12 cellular contexts compared by ENCODE assay signal in the genomic region with DNA sequence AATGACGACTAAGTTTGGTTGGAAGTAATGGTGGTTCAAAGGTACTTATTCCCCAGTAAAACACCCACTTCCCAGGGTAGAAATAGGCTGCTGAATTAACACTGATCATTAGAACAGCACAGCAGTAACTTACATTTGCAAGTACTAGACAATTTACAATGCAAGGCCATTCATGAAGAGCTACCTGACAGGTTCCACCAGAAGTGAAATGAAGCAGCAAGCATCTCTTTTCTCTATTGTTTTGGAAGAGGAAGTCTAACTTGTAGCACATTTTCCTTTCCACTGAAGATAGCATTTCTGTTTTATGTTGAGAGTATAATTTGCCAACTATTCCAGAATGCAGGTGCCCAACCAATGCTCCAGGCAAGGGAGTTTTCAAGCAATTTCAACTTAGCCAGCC.
"Had no signal": no experiment of that assay in that cellular context is flagged by ENCODE, and none has a peak within 500 bp of the region (broad histone marks: within the 10 kb centered on the region; RNA-seq: fewer than 3 reads in every experiment).

No MANE protein-coding gene starts in this region.

- H3K27ac Mint-ChIP-seq: activated naive CD8-positive, alpha-beta T cell treated with anti-CD3 and anti-CD28 coated beads, Interleukin-2, amount 10 ng/mL, durations not matched to agents 7 days and 5 days; activated T-helper 1 cell treated with anti-CD3 and anti-CD28 coated beads, Interleukin-12 subunit alpha, Interleukin-12 subunit beta, Interleukin-2, Interleukin-4 antibody, amounts not matched to agents 30 ng/mL and 10 ng/mL and 1 ng/mL, durations not matched to agents 14 hours and 24 hours and 36 hours; dendritic cell treated with granulocyte-macrophage colony-stimulating factor and Interleukin-4, amounts not matched to agents 40 ng/mL and 50 ng/mL, for 4 days; stimulated activated naive CD8-positive, alpha-beta T cell treated with anti-CD3 and anti-CD28 coated beads, Interleukin-15, Interleukin-2, amounts not matched to agents 100 ng/mL and 50 ng/mL, for 24 hours had no signal

- H3K4me1 Mint-ChIP-seq: activated naive CD8-positive, alpha-beta T cell treated with anti-CD3 and anti-CD28 coated beads, Interleukin-2, amount 10 ng/mL, durations not matched to agents 7 days and 5 days had no signal

- ATAC-seq: foreskin keratinocyte, psoas muscle, right lobe of liver, upper lobe of right lung had no signal

- H3K4me3 ChIP-seq: psoas muscle, right lobe of liver, testis, upper lobe of right lung had no signal

- H3K9me3 Mint-ChIP-seq: activated naive CD8-positive, alpha-beta T cell treated with anti-CD3 and anti-CD28 coated beads, Interleukin-2, amount 10 ng/mL, durations not matched to agents 7 days and 5 days; activated T-helper 1 cell treated with anti-CD3 and anti-CD28 coated beads, Interleukin-12 subunit alpha, Interleukin-12 subunit beta, Interleukin-2, Interleukin-4 antibody, amounts not matched to agents 30 ng/mL and 10 ng/mL and 1 ng/mL, durations not matched to agents 14 hours and 24 hours and 36 hours; dendritic cell treated with granulocyte-macrophage colony-stimulating factor and Interleukin-4, amounts not matched to agents 40 ng/mL and 50 ng/mL, for 4 days; stimulated activated naive CD8-positive, alpha-beta T cell treated with anti-CD3 and anti-CD28 coated beads, Interleukin-15, Interleukin-2, amounts not matched to agents 100 ng/mL and 50 ng/mL, for 24 hours had no signal

- H3K4me1 ChIP-seq: foreskin keratinocyte, psoas muscle, right lobe of liver, testis, upper lobe of right lung had no signal

- H3K36me3 Mint-ChIP-seq: activated naive CD8-positive, alpha-beta T cell treated with anti-CD3 and anti-CD28 coated beads, Interleukin-2, amount 10 ng/mL, durations not matched to agents 7 days and 5 days had no signal

- H3K9me3 ChIP-seq: psoas muscle, right lobe of liver, testis, upper lobe of right lung had no signal

- DNase-seq: activated CD4-positive, CD25-positive, alpha-beta regulatory T cell treated with anti-CD3 and anti-CD28 coated beads, Interleukin-2, amount 50 U/mL, for 72 hours; activated naive CD8-positive, alpha-beta T cell treated with anti-CD3 and anti-CD28 coated beads, Interleukin-2, amount 10 ng/mL, durations not matched to agents 7 days and 5 days; brain microvascular endothelial cell; effector memory CD4-positive, alpha-beta T cell; psoas muscle; right lobe of liver; testis; upper lobe of right lung had no signal

- H3K27ac ChIP-seq: brain microvascular endothelial cell, foreskin keratinocyte, psoas muscle, right lobe of liver, testis, upper lobe of right lung had no signal

- H3K4me3 Mint-ChIP-seq: activated naive CD8-positive, alpha-beta T cell treated with anti-CD3 and anti-CD28 coated beads, Interleukin-2, amount 10 ng/mL, durations not matched to agents 7 days and 5 days; activated T-helper 1 cell treated with anti-CD3 and anti-CD28 coated beads, Interleukin-12 subunit alpha, Interleukin-12 subunit beta, Interleukin-2, Interleukin-4 antibody, amounts not matched to agents 30 ng/mL and 10 ng/mL and 1 ng/mL, durations not matched to agents 14 hours and 24 hours and 36 hours; dendritic cell treated with granulocyte-macrophage colony-stimulating factor and Interleukin-4, amounts not matched to agents 40 ng/mL and 50 ng/mL, for 4 days; stimulated activated naive CD8-positive, alpha-beta T cell treated with anti-CD3 and anti-CD28 coated beads, Interleukin-15, Interleukin-2, amounts not matched to agents 100 ng/mL and 50 ng/mL, for 24 hours had no signal

- H3K27me3 ChIP-seq: brain microvascular endothelial cell, testis, upper lobe of right lung had no signal
